In the genomic region with DNA sequence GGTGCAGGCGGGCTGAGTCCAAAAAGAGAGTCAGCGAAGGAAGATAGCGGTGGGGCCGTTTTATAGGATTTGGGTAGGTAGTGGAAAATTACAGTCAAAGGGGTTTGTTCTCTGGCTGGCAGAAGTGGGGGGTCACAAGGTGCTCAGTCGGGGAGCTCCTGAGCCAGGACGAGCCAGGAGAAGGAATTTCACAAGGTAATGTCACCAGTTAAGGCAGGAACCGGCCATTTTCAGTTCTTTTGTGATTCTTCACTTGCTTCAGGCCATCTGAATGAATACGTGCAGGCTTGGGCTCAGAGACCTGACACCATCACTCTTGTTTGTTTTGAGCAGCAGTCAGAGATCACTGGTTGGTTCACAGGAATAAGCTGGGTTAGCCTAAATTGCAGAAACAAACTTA, we compare ENCODE assay signal across 1 cellular context.
TF ChIP-seq lines count a peak whose summit lies in the region.

No MANE protein-coding gene starts in this region.

TF ChIP-seq in H1, 55 proteins besides CTCF, POLR2A, EP300 and RAD21:
- TF ChIP-seq YY1 (IDR thresholded peaks at IDR 0.05; ENCODE audit: low read depth, low read length): peak; percentile 15; the same call in 1 of the 2 replicates
